ENCODE assay signal across 9 cellular contexts in the genomic region with DNA sequence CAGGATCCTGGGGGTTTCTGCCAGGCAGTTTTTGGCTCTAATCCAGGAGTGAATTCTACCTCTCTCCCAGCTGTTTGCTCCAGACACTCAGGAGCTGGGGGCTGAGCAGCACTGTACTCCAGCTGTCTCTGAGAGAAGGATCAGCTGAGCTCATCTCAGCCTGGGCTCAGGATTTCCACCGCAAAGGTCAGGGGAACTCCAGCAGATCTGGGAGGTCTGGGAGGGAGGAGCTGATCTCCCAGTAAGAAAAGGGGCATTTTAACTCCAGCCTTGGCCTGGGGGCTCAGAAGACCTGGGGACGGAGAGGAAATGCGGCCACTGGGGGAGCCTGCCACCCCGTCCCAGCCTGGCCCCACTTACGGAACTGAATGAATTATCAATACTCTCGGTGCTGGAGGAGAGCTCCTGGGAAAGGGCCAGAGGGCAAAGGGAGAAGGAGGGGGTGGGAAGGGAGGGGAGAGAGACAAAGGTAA. TPM values are rescaled to one million over a fixed set of nuclear protein-coding genes. Genes with fewer than 3 reads are reported as not detected.
DNase-seq lines count a peak whose midpoint lies in the region; ATAC-seq and TF ChIP-seq lines count a peak whose summit lies in the region.
"Had no signal": no experiment of that assay in that cellular context is flagged by ENCODE, and none has a peak within 500 bp of the region (broad histone marks: within the 10 kb centered on the region; RNA-seq: fewer than 3 reads in every experiment).

No MANE protein-coding gene starts in this region.

- H3K9me2 ChIP-seq in hepatocyte (replicated peaks; ENCODE audit: insufficient read depth): no peaks in the 10 kb centered on the region

- TF ChIP-seq CTCF in hepatocyte (IDR thresholded peaks at IDR 0.05; ENCODE audit: poor library complexity): no peak

- H3K9ac ChIP-seq in HUES48 (ENCODE audit: low read depth, low read length): no peak overlapping the region

- CTCF ChIA-PET in activated CD4-positive, alpha-beta T cell treated with anti-CD3 and anti-CD28 coated beads, Interleukin-2, amount 10 ng/mL, durations not matched to agents 7 days and 5 days (lab: Charles Lee): interaction anchor here (0.6 to 5.7 kb wide), 6 partner anchors 9 to 185 kb away, joined by 3 to 50 read pairs (median 7); a partner anchor contains a TSS

- H3K4me1 ChIP-seq in HUES48 (ENCODE audit: control insufficient read depth, insufficient read depth, low read length): peaks cover 8% of the 10 kb centered on the region
- H3K4me1 ChIP-seq in hepatocyte (ENCODE audit: insufficient read depth): peaks cover 53% of the 10 kb centered on the region

- WGBS in hepatocyte (ENCODE audit: low lambda C conversion rate, missing lambda C conversion rate): 48% methylated on average over 6 of the region's 6 CpGs

- ATAC-seq in HG03442 (IDR thresholded peaks at IDR 0.05; ENCODE audit: unreplicated experiment): no peak

- peaks cover 39% of the 10 kb centered on the region for H3K79me2 ChIP-seq in hepatocyte

- peaks cover 23% of the 10 kb centered on the region for H3K4me1 Mint-ChIP-seq in activated CD4-positive, alpha-beta T cell treated with anti-CD3 and anti-CD28 coated beads, Interleukin-2, amount 10 ng/mL, durations not matched to agents 7 days and 5 days

- POLR2A ChIA-PET in activated CD4-positive, alpha-beta T cell treated with anti-CD3 and anti-CD28 coated beads, Interleukin-2, amount 10 ng/mL, durations not matched to agents 7 days and 5 days (lab: Charles Lee): no interaction called here

- H3K27ac Mint-ChIP-seq in activated CD4-positive, alpha-beta T cell treated with anti-CD3 and anti-CD28 coated beads, Interleukin-2, amount 10 ng/mL, durations not matched to agents 7 days and 5 days: no peak overlapping the region

- no peaks in the 10 kb centered on the region for H4K20me1 ChIP-seq in hepatocyte (ENCODE audit: insufficient read depth, poor library complexity, severe bottlenecking)

- no peak overlapping the region for H3K4me3 Mint-ChIP-seq in activated CD4-positive, alpha-beta T cell treated with anti-CD3 and anti-CD28 coated beads, Interleukin-2, amount 10 ng/mL, durations not matched to agents 7 days and 5 days

- H3K9me3 Mint-ChIP-seq in activated CD4-positive, alpha-beta T cell treated with anti-CD3 and anti-CD28 coated beads, Interleukin-2, amount 10 ng/mL, durations not matched to agents 7 days and 5 days: no peaks in the 10 kb centered on the region

- peak overlapping the region; percentile 60 for H3K4me2 ChIP-seq in hepatocyte

- H3K27ac ChIP-seq in HUES48 (ENCODE audit: low read depth, low read length): peak overlapping the region; percentile 68
- H3K27ac ChIP-seq in hepatocyte: peak overlapping the region; percentile 90
- H3K27ac ChIP-seq in skin epidermis: peak overlapping the region in 11 of 21 experiments; percentile 1 to 80 (median 42)

- no peaks in the 10 kb centered on the region for H3K27me3 ChIP-seq in HUES48 (ENCODE audit: control insufficient read depth, insufficient read depth, low read length)
- H3K27me3 ChIP-seq in hepatocyte: no peaks in the 10 kb centered on the region

- DNase-seq in astrocyte of the hippocampus (ENCODE audit: low read depth, low spot score): peak; percentile 26
- peak; percentile 59 for DNase-seq in hepatocyte (ENCODE audit: low spot score)
- DNase-seq in KG1 (lab: John Stamatoyannopoulos, UW): no peak
- no peak for DNase-seq in NOMO-1 treated with DMSO at 0.1 percent for 48 hours (lab: John Stamatoyannopoulos, UW; ENCODE audit: unreplicated experiment)
- DNase-seq in activated CD4-positive, alpha-beta T cell treated with anti-CD3 and anti-CD28 coated beads, Interleukin-2, amount 10 ng/mL, durations not matched to agents 7 days and 5 days: no peak
- DNase-seq: RPMI8226 had no signal

- no peaks in the 10 kb centered on the region for H3K27me3 Mint-ChIP-seq in activated CD4-positive, alpha-beta T cell treated with anti-CD3 and anti-CD28 coated beads, Interleukin-2, amount 10 ng/mL, durations not matched to agents 7 days and 5 days

- H3K36me3 Mint-ChIP-seq in activated CD4-positive, alpha-beta T cell treated with anti-CD3 and anti-CD28 coated beads, Interleukin-2, amount 10 ng/mL, durations not matched to agents 7 days and 5 days (ENCODE audit: low read depth): peaks cover 53% of the 10 kb centered on the region

- H3K36me3 ChIP-seq in HUES48 (ENCODE audit: control insufficient read depth, insufficient read depth, low read length) (peaks cover 73% of the 10 kb centered on the region), hepatocyte (replicated peaks; ENCODE audit: insufficient read depth, low read depth) (no peaks in the 10 kb centered on the region)

- H3K9me3 ChIP-seq in HUES48 (ENCODE audit: control insufficient read depth, insufficient read depth, low read length) (no peaks in the 10 kb centered on the region), hepatocyte (ENCODE audit: low read depth) (no peaks in the 10 kb centered on the region)

- H3K4me3 ChIP-seq in HUES48 (ENCODE audit: low read depth, low read length) (no peak overlapping the region), hepatocyte (no peak overlapping the region), skin epidermis (no peak overlapping the region)

- no peak overlapping the region for H2AFZ ChIP-seq in hepatocyte

RNA-seq across cellular contexts. Expression of a gene that starts 17.3 kb away (rescaled TPM):
- 42.1 and 49.9 TPM in 2 replicates for total RNA-seq in hepatocyte
- 55.1 and 60.4 TPM in 2 replicates for polyA plus RNA-seq in hepatocyte
- 10 to 100 TPM; 62.8 to 69.5 TPM for total RNA-seq in activated CD4-positive, alpha-beta T cell treated with anti-CD3 and anti-CD28 coated beads, Interleukin-2, amount 10 ng/mL, durations not matched to agents 7 days and 5 days

RNA-seq across cellular contexts. Expression of a gene that starts 27.8 kb away (rescaled TPM):
- total RNA-seq in hepatocyte: 16.8 and 19.9 TPM in 2 replicates
- polyA plus RNA-seq in hepatocyte: 3.6 and 4.3 TPM in 2 replicates
- 10 to 100 TPM; 27.4 to 27.7 TPM for total RNA-seq in activated CD4-positive, alpha-beta T cell treated with anti-CD3 and anti-CD28 coated beads, Interleukin-2, amount 10 ng/mL, durations not matched to agents 7 days and 5 days

RNA-seq across cellular contexts. Expression of a gene that starts 37.2 kb away (rescaled TPM):
- total RNA-seq in hepatocyte: 43.0 and 48.8 TPM in 2 replicates
- polyA plus RNA-seq in hepatocyte: 14.1 and 18.0 TPM in 2 replicates
- total RNA-seq in activated CD4-positive, alpha-beta T cell treated with anti-CD3 and anti-CD28 coated beads, Interleukin-2, amount 10 ng/mL, durations not matched to agents 7 days and 5 days: 10 to 100 TPM; 69.7 to 76.4 TPM

RNA-seq across cellular contexts. Expression of a gene that starts 55.4 kb away (rescaled TPM):
- total RNA-seq in hepatocyte: 107 and 119 TPM in 2 replicates
- polyA plus RNA-seq in hepatocyte: 161 and 168 TPM in 2 replicates
- 100 to 1,000 TPM; 170 to 190 TPM for total RNA-seq in activated CD4-positive, alpha-beta T cell treated with anti-CD3 and anti-CD28 coated beads, Interleukin-2, amount 10 ng/mL, durations not matched to agents 7 days and 5 days

Comparison
In these comparisons a context has a peak if more than half of its experiments do, and no peak if none do; other contexts are left out.
1. DNase-seq: peak in astrocyte of the hippocampus (single experiment) and hepatocyte (single experiment); none in KG1 (single experiment), NOMO-1 treated with DMSO at 0.1 percent for 48 hours (single experiment) and activated CD4-positive, alpha-beta T cell treated with anti-CD3 and anti-CD28 coated beads, Interleukin-2, amount 10 ng/mL, durations not matched to agents 7 days and 5 days (single experiment).
2. Peak in every context shown above with its lines, with median percentiles within 50 percentile points of each other: H3K27ac ChIP-seq.